In genomic region chr11:118435233-118435892, GRCh38 we compare ENCODE assay signal across 1 cellular context.
TF ChIP-seq lines count a peak whose summit lies in the region.

No MANE protein-coding gene starts in this region.

TF ChIP-seq in HepG2, 621 proteins besides CTCF, POLR2A, EP300 and RAD21 (continued from another document and continues in another):
- TF ChIP-seq NCOA2 (CRISPR knock-in tag; IDR thresholded peaks at IDR 0.05) (0 out of 2 replicates have a peak, but pooled peaks have one; percentile 5), ZNF292 (CRISPR knock-in tag; IDR thresholded peaks at IDR 0.05; ENCODE audit: borderline replicate concordance, low read depth) (no peak), ZNF333 (CRISPR knock-in tag; IDR thresholded peaks at IDR 0.05; ENCODE audit: borderline replicate concordance) (no peak), ZFX (CRISPR knock-in tag; IDR thresholded peaks at IDR 0.05; ENCODE audit: low read depth) (no peak; the same call in none of the 2 replicates), CBFB (CRISPR knock-in tag; IDR thresholded peaks at IDR 0.05) (no peak), ZNF709 (CRISPR knock-in tag; IDR thresholded peaks at IDR 0.05) (0 out of 2 replicates have a peak, but pooled peaks have one; percentile 29), FOXC1 (CRISPR knock-in tag; IDR thresholded peaks at IDR 0.05; ENCODE audit: borderline replicate concordance) (no peak), KDM1A (CRISPR knock-in tag; IDR thresholded peaks at IDR 0.05) (no peak), HDAC2 (CRISPR knock-in tag; IDR thresholded peaks at IDR 0.05) (peak; percentile 10; the same call in 1 of the 2 replicates), ZNF296 (CRISPR knock-in tag; conservative IDR thresholded peaks at IDR 0.05) (no peak), ZBTB20 (CRISPR knock-in tag; IDR thresholded peaks at IDR 0.05; ENCODE audit: borderline replicate concordance, low read depth) (no peak), ZNF558 (CRISPR knock-in tag; IDR thresholded peaks at IDR 0.05; ENCODE audit: borderline replicate concordance) (0 out of 2 replicates have a peak, but pooled peaks have one; percentile 16), ZNF792 (CRISPR knock-in tag; IDR thresholded peaks at IDR 0.05) (no peak), ZNF34 (CRISPR knock-in tag; IDR thresholded peaks at IDR 0.05; ENCODE audit: borderline replicate concordance) (no peak), SRSF4 (IDR thresholded peaks at IDR 0.05; ENCODE audit: low read depth, low read length, poor library complexity, severe bottlenecking) (no peak), SMARCC2 (IDR thresholded peaks at IDR 0.05) (no peak), HNF1A (IDR thresholded peaks at IDR 0.05; ENCODE audit: low read depth) (no peak), HNF1A (CRISPR knock-in tag; IDR thresholded peaks at IDR 0.05; ENCODE audit: borderline replicate concordance) (no peak), ZNF660 (CRISPR knock-in tag; IDR thresholded peaks at IDR 0.05; ENCODE audit: borderline replicate concordance, low read depth) (no peak), NPAS2 (CRISPR knock-in tag; IDR thresholded peaks at IDR 0.05; ENCODE audit: borderline replicate concordance) (no peak), PBX2 (CRISPR knock-in tag; IDR thresholded peaks at IDR 0.05) (no peak), PHB2 (IDR thresholded peaks at IDR 0.05; ENCODE audit: partially characterized antibody) (no peak), MBNL3 (CRISPR knock-in tag; conservative IDR thresholded peaks at IDR 0.05) (no peak), RFXAP (CRISPR knock-in tag; IDR thresholded peaks at IDR 0.05; ENCODE audit: borderline replicate concordance) (no peak), ZNF138 (CRISPR knock-in tag; IDR thresholded peaks at IDR 0.05; ENCODE audit: low read depth) (no peak), ZNF329 (CRISPR knock-in tag; IDR thresholded peaks at IDR 0.05; ENCODE audit: low read depth) (no peak), ATF5 (CRISPR knock-in tag; IDR thresholded peaks at IDR 0.05; ENCODE audit: low read depth) (no peak), HNRNPUL1 (IDR thresholded peaks at IDR 0.05; ENCODE audit: low read depth, low read length) (no peak), ESRRA (CRISPR knock-in tag; IDR thresholded peaks at IDR 0.05; ENCODE audit: low read depth) (no peak), SRF (IDR thresholded peaks at IDR 0.05; ENCODE audit: low read depth, low read length) (no peak), ZNF724P (CRISPR knock-in tag; IDR thresholded peaks at IDR 0.05; ENCODE audit: borderline replicate concordance) (0 out of 2 replicates have a peak, but pooled peaks have one; percentile 43), NR2C2 (CRISPR knock-in tag; IDR thresholded peaks at IDR 0.05; ENCODE audit: borderline replicate concordance) (no peak), TSC22D2 (CRISPR knock-in tag; IDR thresholded peaks at IDR 0.05; ENCODE audit: borderline replicate concordance) (no peak; the same call in 1 of the 2 replicates), ZC3H4 (CRISPR knock-in tag; IDR thresholded peaks at IDR 0.05; ENCODE audit: borderline replicate concordance) (0 out of 2 replicates have a peak, but pooled peaks have one; percentile 52), ZNF512 (CRISPR knock-in tag; IDR thresholded peaks at IDR 0.05) (no peak), MAFK (conservative IDR thresholded peaks at IDR 0.05 in 1 of 2, IDR thresholded peaks at IDR 0.05 in 1 of 2; ENCODE audit: low read length in 2 of 2) (no peak), SP5 (CRISPR knock-in tag; IDR thresholded peaks at IDR 0.05; ENCODE audit: borderline replicate concordance, low read depth) (peak; percentile 35; the same call in 1 of the 2 replicates)
- TF ChIP-seq, protein P1, sequence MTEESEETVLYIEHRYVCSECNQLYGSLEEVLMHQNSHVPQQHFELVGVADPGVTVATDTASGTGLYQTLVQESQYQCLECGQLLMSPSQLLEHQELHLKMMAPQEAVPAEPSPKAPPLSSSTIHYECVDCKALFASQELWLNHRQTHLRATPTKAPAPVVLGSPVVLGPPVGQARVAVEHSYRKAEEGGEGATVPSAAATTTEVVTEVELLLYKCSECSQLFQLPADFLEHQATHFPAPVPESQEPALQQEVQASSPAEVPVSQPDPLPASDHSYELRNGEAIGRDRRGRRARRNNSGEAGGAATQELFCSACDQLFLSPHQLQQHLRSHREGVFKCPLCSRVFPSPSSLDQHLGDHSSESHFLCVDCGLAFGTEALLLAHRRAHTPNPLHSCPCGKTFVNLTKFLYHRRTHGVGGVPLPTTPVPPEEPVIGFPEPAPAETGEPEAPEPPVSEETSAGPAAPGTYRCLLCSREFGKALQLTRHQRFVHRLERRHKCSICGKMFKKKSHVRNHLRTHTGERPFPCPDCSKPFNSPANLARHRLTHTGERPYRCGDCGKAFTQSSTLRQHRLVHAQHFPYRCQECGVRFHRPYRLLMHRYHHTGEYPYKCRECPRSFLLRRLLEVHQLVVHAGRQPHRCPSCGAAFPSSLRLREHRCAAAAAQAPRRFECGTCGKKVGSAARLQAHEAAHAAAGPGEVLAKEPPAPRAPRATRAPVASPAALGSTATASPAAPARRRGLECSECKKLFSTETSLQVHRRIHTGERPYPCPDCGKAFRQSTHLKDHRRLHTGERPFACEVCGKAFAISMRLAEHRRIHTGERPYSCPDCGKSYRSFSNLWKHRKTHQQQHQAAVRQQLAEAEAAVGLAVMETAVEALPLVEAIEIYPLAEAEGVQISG (CRISPR knock-in tag; IDR thresholded peaks at IDR 0.05), result no peak
- TF ChIP-seq, protein P2, sequence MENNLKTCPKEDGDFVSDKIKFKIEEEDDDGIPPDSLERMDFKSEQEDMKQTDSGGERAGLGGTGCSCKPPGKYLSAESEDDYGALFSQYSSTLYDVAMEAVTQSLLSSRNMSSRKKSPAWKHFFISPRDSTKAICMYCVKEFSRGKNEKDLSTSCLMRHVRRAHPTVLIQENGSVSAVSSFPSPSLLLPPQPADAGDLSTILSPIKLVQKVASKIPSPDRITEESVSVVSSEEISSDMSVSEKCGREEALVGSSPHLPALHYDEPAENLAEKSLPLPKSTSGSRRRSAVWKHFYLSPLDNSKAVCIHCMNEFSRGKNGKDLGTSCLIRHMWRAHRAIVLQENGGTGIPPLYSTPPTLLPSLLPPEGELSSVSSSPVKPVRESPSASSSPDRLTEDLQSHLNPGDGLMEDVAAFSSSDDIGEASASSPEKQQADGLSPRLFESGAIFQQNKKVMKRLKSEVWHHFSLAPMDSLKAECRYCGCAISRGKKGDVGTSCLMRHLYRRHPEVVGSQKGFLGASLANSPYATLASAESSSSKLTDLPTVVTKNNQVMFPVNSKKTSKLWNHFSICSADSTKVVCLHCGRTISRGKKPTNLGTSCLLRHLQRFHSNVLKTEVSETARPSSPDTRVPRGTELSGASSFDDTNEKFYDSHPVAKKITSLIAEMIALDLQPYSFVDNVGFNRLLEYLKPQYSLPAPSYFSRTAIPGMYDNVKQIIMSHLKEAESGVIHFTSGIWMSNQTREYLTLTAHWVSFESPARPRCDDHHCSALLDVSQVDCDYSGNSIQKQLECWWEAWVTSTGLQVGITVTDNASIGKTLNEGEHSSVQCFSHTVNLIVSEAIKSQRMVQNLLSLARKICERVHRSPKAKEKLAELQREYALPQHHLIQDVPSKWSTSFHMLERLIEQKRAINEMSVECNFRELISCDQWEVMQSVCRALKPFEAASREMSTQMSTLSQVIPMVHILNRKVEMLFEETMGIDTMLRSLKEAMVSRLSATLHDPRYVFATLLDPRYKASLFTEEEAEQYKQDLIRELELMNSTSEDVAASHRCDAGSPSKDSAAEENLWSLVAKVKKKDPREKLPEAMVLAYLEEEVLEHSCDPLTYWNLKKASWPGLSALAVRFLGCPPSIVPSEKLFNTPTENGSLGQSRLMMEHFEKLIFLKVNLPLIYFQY (CRISPR knock-in tag; IDR thresholded peaks at IDR 0.05; ENCODE audit: borderline replicate concordance), result no peak
- TF ChIP-seq, protein P3, sequence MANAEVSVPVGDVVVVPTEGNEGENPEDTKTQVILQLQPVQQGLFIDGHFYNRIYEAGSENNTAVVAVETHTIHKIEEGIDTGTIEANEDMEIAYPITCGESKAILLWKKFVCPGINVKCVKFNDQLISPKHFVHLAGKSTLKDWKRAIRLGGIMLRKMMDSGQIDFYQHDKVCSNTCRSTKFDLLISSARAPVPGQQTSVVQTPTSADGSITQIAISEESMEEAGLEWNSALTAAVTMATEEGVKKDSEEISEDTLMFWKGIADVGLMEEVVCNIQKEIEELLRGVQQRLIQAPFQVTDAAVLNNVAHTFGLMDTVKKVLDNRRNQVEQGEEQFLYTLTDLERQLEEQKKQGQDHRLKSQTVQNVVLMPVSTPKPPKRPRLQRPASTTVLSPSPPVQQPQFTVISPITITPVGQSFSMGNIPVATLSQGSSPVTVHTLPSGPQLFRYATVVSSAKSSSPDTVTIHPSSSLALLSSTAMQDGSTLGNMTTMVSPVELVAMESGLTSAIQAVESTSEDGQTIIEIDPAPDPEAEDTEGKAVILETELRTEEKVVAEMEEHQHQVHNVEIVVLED (CRISPR knock-in tag; IDR thresholded peaks at IDR 0.05; ENCODE audit: borderline replicate concordance), result no peak
- TF ChIP-seq, protein P4, sequence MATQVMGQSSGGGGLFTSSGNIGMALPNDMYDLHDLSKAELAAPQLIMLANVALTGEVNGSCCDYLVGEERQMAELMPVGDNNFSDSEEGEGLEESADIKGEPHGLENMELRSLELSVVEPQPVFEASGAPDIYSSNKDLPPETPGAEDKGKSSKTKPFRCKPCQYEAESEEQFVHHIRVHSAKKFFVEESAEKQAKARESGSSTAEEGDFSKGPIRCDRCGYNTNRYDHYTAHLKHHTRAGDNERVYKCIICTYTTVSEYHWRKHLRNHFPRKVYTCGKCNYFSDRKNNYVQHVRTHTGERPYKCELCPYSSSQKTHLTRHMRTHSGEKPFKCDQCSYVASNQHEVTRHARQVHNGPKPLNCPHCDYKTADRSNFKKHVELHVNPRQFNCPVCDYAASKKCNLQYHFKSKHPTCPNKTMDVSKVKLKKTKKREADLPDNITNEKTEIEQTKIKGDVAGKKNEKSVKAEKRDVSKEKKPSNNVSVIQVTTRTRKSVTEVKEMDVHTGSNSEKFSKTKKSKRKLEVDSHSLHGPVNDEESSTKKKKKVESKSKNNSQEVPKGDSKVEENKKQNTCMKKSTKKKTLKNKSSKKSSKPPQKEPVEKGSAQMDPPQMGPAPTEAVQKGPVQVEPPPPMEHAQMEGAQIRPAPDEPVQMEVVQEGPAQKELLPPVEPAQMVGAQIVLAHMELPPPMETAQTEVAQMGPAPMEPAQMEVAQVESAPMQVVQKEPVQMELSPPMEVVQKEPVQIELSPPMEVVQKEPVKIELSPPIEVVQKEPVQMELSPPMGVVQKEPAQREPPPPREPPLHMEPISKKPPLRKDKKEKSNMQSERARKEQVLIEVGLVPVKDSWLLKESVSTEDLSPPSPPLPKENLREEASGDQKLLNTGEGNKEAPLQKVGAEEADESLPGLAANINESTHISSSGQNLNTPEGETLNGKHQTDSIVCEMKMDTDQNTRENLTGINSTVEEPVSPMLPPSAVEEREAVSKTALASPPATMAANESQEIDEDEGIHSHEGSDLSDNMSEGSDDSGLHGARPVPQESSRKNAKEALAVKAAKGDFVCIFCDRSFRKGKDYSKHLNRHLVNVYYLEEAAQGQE (IDR thresholded peaks at IDR 0.05; ENCODE audit: borderline replicate concordance in 1 of 2, low read depth in 1 of 2, low read length in 2 of 2), result no peak
- TF ChIP-seq, protein P5, sequence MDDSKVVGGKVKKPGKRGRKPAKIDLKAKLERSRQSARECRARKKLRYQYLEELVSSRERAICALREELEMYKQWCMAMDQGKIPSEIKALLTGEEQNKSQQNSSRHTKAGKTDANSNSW (CRISPR knock-in tag; IDR thresholded peaks at IDR 0.05; ENCODE audit: borderline replicate concordance), result no peak
